ENCODE assay signal across 19 cellular contexts in the genomic region with DNA sequence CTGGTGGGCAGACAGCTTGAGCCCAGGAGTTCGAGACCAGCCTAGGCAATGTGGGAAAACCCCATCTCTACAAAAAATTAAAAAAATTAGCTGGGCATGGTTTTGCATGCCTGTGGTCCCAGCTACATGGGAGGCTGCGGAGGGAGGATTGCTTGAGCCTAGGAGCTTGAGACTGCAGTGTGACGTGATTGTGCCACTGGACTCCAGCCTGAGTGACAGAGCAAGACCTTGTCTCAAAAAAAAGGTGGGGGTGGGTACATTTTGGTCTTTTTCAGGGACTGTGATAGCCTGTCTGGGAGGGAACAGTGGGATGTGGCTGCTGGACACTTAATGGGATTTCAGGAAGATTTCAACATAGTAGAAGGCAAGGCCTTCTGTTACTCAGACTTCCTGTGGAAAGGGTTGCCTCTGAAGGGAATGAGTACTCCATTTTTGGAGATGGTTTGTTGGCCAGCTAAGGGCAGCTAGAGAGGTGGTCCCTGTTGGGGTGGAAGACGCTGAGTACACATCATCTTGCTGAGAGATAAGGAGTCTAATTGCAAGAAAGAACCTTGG. TPM values are rescaled to one million over a fixed set of nuclear protein-coding genes. Genes with fewer than 3 reads are reported as not detected.
A peak's percentile ranks its signal among the peaks of the same experiment; 100 is the strongest.
DNase-seq lines count a peak whose midpoint lies in the region; ATAC-seq and TF ChIP-seq lines count a peak whose summit lies in the region.
"Had no signal": no experiment of that assay in that cellular context is flagged by ENCODE, and none has a peak within 500 bp of the region (broad histone marks: within the 10 kb centered on the region; RNA-seq: fewer than 3 reads in every experiment).

No MANE protein-coding gene starts in this region.

- no peak overlapping the region; the same call in 1 of the 2 replicates for H4K5ac ChIP-seq in IMR-90 (ENCODE audit: low read depth, low read length)

- peak; percentile 27; the same call in 1 of the 2 replicates for ATAC-seq in IMR-90 (ENCODE audit: low read depth)
- ATAC-seq in HG02870 (IDR thresholded peaks at IDR 0.05; ENCODE audit: unreplicated experiment), result no peak
- no peak for ATAC-seq in GM21423 (IDR thresholded peaks at IDR 0.05; ENCODE audit: unreplicated experiment)
- ATAC-seq: activated CD8-positive, alpha-beta T cell treated with anti-CD3 and anti-CD28 coated beads, Interleukin-2, amount 10 ng/mL, durations not matched to agents 7 days and 5 days; gastroesophageal sphincter; stimulated activated memory B cell treated with anti-CD40 and anti-IgM and Interleukin-4, amounts not matched to agents 10 μg/mL and 1 μg/mL and 100 μg/mL, for 72 hours had no signal

- H3K36me3 Mint-ChIP-seq in chondrocyte (ENCODE audit: low read depth), result peaks cover 15% of the 10 kb centered on the region

- no peak overlapping the region for H3K4ac ChIP-seq in IMR-90 (ENCODE audit: low read depth, low read length)

- peaks cover 61% of the 10 kb centered on the region for H3K4me1 Mint-ChIP-seq in chondrocyte (ENCODE audit: low read depth)

- H4K8ac ChIP-seq in IMR-90 (ENCODE audit: low read depth in 2 of 2, low read length in 2 of 2), result no peak overlapping the region

- no peak overlapping the region for H3K4me3 Mint-ChIP-seq in chondrocyte (ENCODE audit: unreplicated experiment)
- H3K4me3 Mint-ChIP-seq: activated CD8-positive, alpha-beta T cell treated with anti-CD3 and anti-CD28 coated beads, Interleukin-2, amount 10 ng/mL, durations not matched to agents 7 days and 5 days; activated T-helper 1 cell treated with anti-CD3 and anti-CD28 coated beads, Interleukin-12 subunit alpha, Interleukin-12 subunit beta, Interleukin-2, Interleukin-4 antibody, amounts not matched to agents 30 ng/mL and 10 ng/mL and 1 ng/mL, durations not matched to agents 14 hours and 24 hours and 36 hours; IgD-negative memory B cell; stimulated activated memory B cell treated with anti-CD40 and anti-IgM and Interleukin-4, amounts not matched to agents 10 μg/mL and 1 μg/mL and 100 μg/mL, for 72 hours had no signal

- no peaks in the 10 kb centered on the region for H3K27me3 Mint-ChIP-seq in chondrocyte (ENCODE audit: low read depth)
- H3K27me3 Mint-ChIP-seq: IgD-negative memory B cell; stimulated activated memory B cell treated with anti-CD40 and anti-IgM and Interleukin-4, amounts not matched to agents 10 μg/mL and 1 μg/mL and 100 μg/mL, for 72 hours had no signal

- no peak overlapping the region for H2AFZ ChIP-seq in IMR-90 (replicated peaks; ENCODE audit: low read length, poor library complexity)

- no peak for TF ChIP-seq POLR2A in IMR-90 (IDR thresholded peaks at IDR 0.05; ENCODE audit: low read depth, low read length)

- H3K4me1 ChIP-seq in IMR-90 (ENCODE audit: control insufficient read depth, insufficient read depth, low read length), result peaks cover 8% of the 10 kb centered on the region
- H3K4me1 ChIP-seq in neutrophil (ENCODE audit: control insufficient read depth in 1 of 2, insufficient read depth in 1 of 2, low read depth in 1 of 2, low read length in 1 of 2), result peaks cover 52 to 72% of the 10 kb centered on the region in 2 experiments

- H2BK5ac ChIP-seq in IMR-90 (ENCODE audit: low read depth, low read length, poor library complexity, severe bottlenecking), result no peak overlapping the region

- H4K91ac ChIP-seq in IMR-90 (ENCODE audit: insufficient read depth, low read depth, low read length), result no peak overlapping the region

- TF ChIP-seq CTCF in AG09309 (IDR thresholded peaks at IDR 0.05; ENCODE audit: control insufficient read depth, insufficient read depth, low read depth, low read length, missing control alignments) (no peak), IMR-90 (conservative IDR thresholded peaks at IDR 0.05; ENCODE audit: low read depth, low read length) (no peak), chondrocyte (IDR thresholded peaks at IDR 0.05) (no peak), neutrophil (IDR thresholded peaks at IDR 0.05) (no peak)

- no peak overlapping the region for H3K18ac ChIP-seq in IMR-90 (ENCODE audit: low read depth, low read length)

- DNase-seq in AG09309 (ENCODE audit: low read depth), result peak; percentile 24
- peak; percentile 39 for DNase-seq in IMR-90
- DNase-seq in chondrocyte (ENCODE audit: low spot score), result no peak
- DNase-seq in NCI-H2227 treated with DMSO at 0.1 percent for 48 hours (lab: John Stamatoyannopoulos, UW), result no peak
- no peak for DNase-seq in HuH-7 (ENCODE audit: low spot score)
- DNase-seq: ACHN; activated CD8-positive, alpha-beta T cell treated with anti-CD3 and anti-CD28 coated beads, Interleukin-2, amount 10 ng/mL, durations not matched to agents 7 days and 5 days; adrenal gland; cerebellar nuclear complex; NCI-H187; NCI-H446 treated with DMSO at 0.1 percent for 48 hours; upper lobe of left lung had no signal

- H2AK5ac ChIP-seq in IMR-90 (ENCODE audit: low read depth, low read length), result peak overlapping the region; percentile 18; the same call in 1 of the 2 replicates

- intact Hi-C loops in IMR-90 (cut with micrococcal nuclease), result no loop called here

- H2BK15ac ChIP-seq in IMR-90 (ENCODE audit: low read depth, low read length), result no peak overlapping the region

- no peak overlapping the region for H2AK9ac ChIP-seq in IMR-90 (replicated peaks; ENCODE audit: low read depth, low read length, poor library complexity)

- H3K9me1 ChIP-seq in IMR-90 (ENCODE audit: insufficient read depth, low read length), result peaks cover 10% of the 10 kb centered on the region; the same call in 1 of the 2 replicates

- H3K9me3 ChIP-seq in IMR-90 (ENCODE audit: control insufficient read depth, insufficient read depth, low read length) (no peaks in the 10 kb centered on the region), neutrophil (no peaks in the 10 kb centered on the region)
- H3K9me3 ChIP-seq: adrenal gland, gastroesophageal sphincter, upper lobe of left lung had no signal

- H3K23ac ChIP-seq in IMR-90 (ENCODE audit: low read depth, low read length), result 0 out of 2 replicates have a peak overlapping the region, but pooled peaks have one; percentile 31

- CTCF ChIA-PET in IMR-90 (lab: Yijun Ruan, JAX), result interaction anchor here (0.6 to 0.7 kb wide), 2 partner anchors 16 to 26 kb away, joined by 3 to 4 read pairs; no protein-coding TSS in a partner anchor

- no peaks in the 10 kb centered on the region for H3K9me3 Mint-ChIP-seq in chondrocyte (ENCODE audit: low read depth)
- H3K9me3 Mint-ChIP-seq: activated T-helper 1 cell treated with anti-CD3 and anti-CD28 coated beads, Interleukin-12 subunit alpha, Interleukin-12 subunit beta, Interleukin-2, Interleukin-4 antibody, amounts not matched to agents 30 ng/mL and 10 ng/mL and 1 ng/mL, durations not matched to agents 14 hours and 24 hours and 36 hours had no signal

- H3K14ac ChIP-seq in IMR-90 (replicated peaks; ENCODE audit: low read depth, low read length), result peak overlapping the region; percentile 77

- H4K20me1 ChIP-seq in IMR-90 (ENCODE audit: insufficient read depth, low read length), result no peaks in the 10 kb centered on the region

- WGBS in IMR-90 (ENCODE audit: extremely low coverage in 2 of 2, insufficient read length in 1 of 2), 2 experiments, result 100% methylated on average over 1 of the region's 4 CpGs; no CpG with 5 or more reads in 1 of the 2 experiments

- H3K4me3 ChIP-seq in AG09309 (ENCODE audit: control insufficient read depth, low read depth, low read length) (no peak overlapping the region), IMR-90 (ENCODE audit: insufficient read depth, low read depth, low read length) (no peak overlapping the region), neutrophil (ENCODE audit: low read depth in 1 of 2, low read length in 1 of 2) (no peak overlapping the region)
- H3K4me3 ChIP-seq: adrenal gland, gastroesophageal sphincter, upper lobe of left lung had no signal

- H2BK20ac ChIP-seq in IMR-90 (ENCODE audit: low read depth, low read length), result no peak overlapping the region

- POLR2A ChIA-PET in IMR-90 (lab: Charles Lee; ENCODE audit: unreplicated experiment), result no interaction called here

- H3K9ac ChIP-seq in IMR-90 (ENCODE audit: low read depth, low read length), result no peak overlapping the region

- H3K56ac ChIP-seq in IMR-90 (ENCODE audit: extremely low read depth, insufficient read depth, low read length), result no peak overlapping the region

- dilution Hi-C loops in IMR-90 (cut with HindIII; ENCODE audit: low sequenced_read_pairs, unreplicated experiment), result no loop called here

- H3K27ac Mint-ChIP-seq in chondrocyte (ENCODE audit: unreplicated experiment), result peak overlapping the region; percentile 85
- H3K27ac Mint-ChIP-seq: activated CD8-positive, alpha-beta T cell treated with anti-CD3 and anti-CD28 coated beads, Interleukin-2, amount 10 ng/mL, durations not matched to agents 7 days and 5 days; activated T-helper 1 cell treated with anti-CD3 and anti-CD28 coated beads, Interleukin-12 subunit alpha, Interleukin-12 subunit beta, Interleukin-2, Interleukin-4 antibody, amounts not matched to agents 30 ng/mL and 10 ng/mL and 1 ng/mL, durations not matched to agents 14 hours and 24 hours and 36 hours; IgD-negative memory B cell; stimulated activated memory B cell treated with anti-CD40 and anti-IgM and Interleukin-4, amounts not matched to agents 10 μg/mL and 1 μg/mL and 100 μg/mL, for 72 hours had no signal

- in situ Hi-C loops in IMR-90 (cut with MboI; ENCODE audit: low sequenced_read_pairs), result no loop called here

- H3K27ac ChIP-seq in IMR-90 (ENCODE audit: insufficient read depth, low read length) (no peak overlapping the region), neutrophil (peak overlapping the region; percentile 74)
- H3K27ac ChIP-seq: gastroesophageal sphincter, upper lobe of left lung had no signal

- TF ChIP-seq RAD21 in IMR-90 (IDR thresholded peaks at IDR 0.05; ENCODE audit: low read length), result no peak

- no peak overlapping the region; the same call in 1 of the 2 replicates for H3K4me2 ChIP-seq in IMR-90 (ENCODE audit: low read depth, low read length)

- H3K27me3 ChIP-seq in IMR-90 (ENCODE audit: control insufficient read depth, insufficient read depth, low read length) (no peaks in the 10 kb centered on the region), neutrophil (no peaks in the 10 kb centered on the region)
- H3K27me3 ChIP-seq: adrenal gland, gastroesophageal sphincter, upper lobe of left lung had no signal

- peaks cover 7% of the 10 kb centered on the region for H3K36me3 ChIP-seq in IMR-90 (ENCODE audit: control insufficient read depth, insufficient read depth, low read length)
- H3K36me3 ChIP-seq in neutrophil, result peaks cover 87% of the 10 kb centered on the region

- H3K79me1 ChIP-seq in IMR-90 (ENCODE audit: low read depth in 1 of 2, low read length in 2 of 2), result peaks cover 5 to 13% of the 10 kb centered on the region in 2 experiments; a peak in 2 of 4 replicates

- no peak overlapping the region for H2BK120ac ChIP-seq in IMR-90 (ENCODE audit: low read depth, low read length)

- BruUV-seq in IMR-90 (replicated peaks; lab: Mats Ljungman, UMichigan), result no TSS peak

TF ChIP-seq in IMR-90, 13 proteins besides CTCF, POLR2A, EP300 and RAD21 (continues in another document):
- TF ChIP-seq CEBPB (IDR thresholded peaks at IDR 0.05; ENCODE audit: low read depth, low read length) (peak; percentile 70; the same call in 1 of the 2 replicates), NFE2L2 (IDR thresholded peaks at IDR 0.05; ENCODE audit: low read depth, low read length) (no peak)

RNA-seq across cellular contexts. Expression of gene RELT, which starts 40.6 kb away (rescaled TPM):
- total RNA-seq in IMR-90 (2012; rRNA removed) (2.3 and 3.1 TPM in 2 replicates), chondrocyte (3.5 to 4.5 TPM (median 3.5 TPM) in 3 replicates)
- polyA plus RNA-seq in IMR-90 (2012; rRNA removed), result 5.3 and 6.5 TPM in 2 replicates
- 4.3 and 5.3 TPM in 2 replicates for polyA plus RNA-seq in IMR-90 (2012; cell fraction: cytosol; rRNA removed)
- polyA plus RNA-seq in IMR-90 (2012; cell fraction: nucleus; rRNA removed; ENCODE audit: low replicate concordance), result 17.5 and 30.8 TPM in 2 replicates

Comparison
In these comparisons a context has a peak if more than half of its experiments do, and no peak if none do; other contexts are left out.
1. DNase-seq: peak in AG09309 (single experiment) and IMR-90 (single experiment); none in chondrocyte (single experiment), NCI-H2227 treated with DMSO at 0.1 percent for 48 hours (single experiment) and HuH-7 (single experiment).